In genomic region chr2:44549099-44549471, GRCh38 we compare ENCODE assay signal across 16 cellular contexts.
DNase-seq lines count a peak whose midpoint lies in the region; ATAC-seq and TF ChIP-seq lines count a peak whose summit lies in the region.
"Had no signal": no experiment of that assay in that cellular context is flagged by ENCODE, and none has a peak within 500 bp of the region (broad histone marks: within the 10 kb centered on the region; RNA-seq: fewer than 3 reads in every experiment).

No MANE protein-coding gene starts in this region.

- CTCF ChIA-PET in PC-3 (lab: Charles Lee), result interaction anchor here (0.5 to 1.4 kb wide), 4 partner anchors 69 to 423 kb away, joined by 3 to 5 read pairs (median 4); no protein-coding TSS in a partner anchor

- peak overlapping the region; percentile 45; the same call in 1 of the 2 replicates for H3K9ac ChIP-seq in PC-3 (ENCODE audit: low read length)

- peak; percentile 78 for DNase-seq in GM03348 (ENCODE audit: low spot score)
- peak; percentile 97 for DNase-seq in PC-3
- peak; percentile 84 for DNase-seq in dedifferentiated amniotic fluid mesenchymal stem cell (ENCODE audit: extremely low spot score)
- peak; percentile 30 for DNase-seq in pulmonary artery endothelial cell (ENCODE audit: low read depth, low spot score)
- DNase-seq in cardiac septum (ENCODE audit: low spot score), result no peak
- no peak for DNase-seq in GM13977 (ENCODE audit: low spot score)
- DNase-seq in NCI-H2029 (lab: John Stamatoyannopoulos, UW), result no peak
- no peak for DNase-seq in vagina (ENCODE audit: extremely low spot score in 2 of 2)
- DNase-seq: activated CD4-positive, alpha-beta T cell treated with anti-CD3 and anti-CD28 coated beads for 36 hours; activated effector memory CD4-positive, alpha-beta T cell treated with anti-CD3 and anti-CD28 coated beads, Interleukin-2, amount 50 U/mL, for 16 hours; DMS79 treated with DMSO at 0.1 percent for 48 hours; NCI-H2081; pancreas; upper lobe of right lung had no signal

- peak; percentile 84 for ATAC-seq in PC-3
- ATAC-seq: activated CD4-positive, alpha-beta T cell treated with anti-CD3 and anti-CD28 coated beads for 36 hours; pancreas; Right ventricle myocardium inferior; upper lobe of right lung had no signal

- H2AFZ ChIP-seq in PC-3 (ENCODE audit: low read length), result peak overlapping the region; percentile 28

- peaks cover 4% of the 10 kb centered on the region for H3F3A ChIP-seq in PC-3 (ENCODE audit: low read length, unreplicated experiment)

- H3K4me3 ChIP-seq in PC-3 (ENCODE audit: low read length) (peak overlapping the region; percentile 26; the same call in 1 of the 2 replicates), vagina (no peak overlapping the region)
- H3K4me3 ChIP-seq: pancreas, upper lobe of right lung had no signal

- intact Hi-C loops in PC-3 (cut with micrococcal nuclease) (loop anchor here (2.0 kb wide), 1 partner anchor 24 kb away; no protein-coding TSS in a partner anchor), cardiac septum (cut with DNase I) (no loop called here), vagina (cut with DNase I) (no loop called here)

- H3K27me3 ChIP-seq in PC-3 (ENCODE audit: low read length) (no peaks in the 10 kb centered on the region), vagina (no peaks in the 10 kb centered on the region)
- H3K27me3 ChIP-seq: pancreas, upper lobe of right lung had no signal

- peaks cover 54% of the 10 kb centered on the region for H3K4me1 ChIP-seq in PC-3 (ENCODE audit: insufficient read depth, low read length)
- peaks cover 15% of the 10 kb centered on the region for H3K4me1 ChIP-seq in vagina
- H3K4me1 ChIP-seq: upper lobe of right lung had no signal

- no peak for TF ChIP-seq CTCF in PC-3 (conservative IDR thresholded peaks at IDR 0.05; ENCODE audit: low read depth, low read length)
- no peak for TF ChIP-seq CTCF in GM13977 (IDR thresholded peaks at IDR 0.05; ENCODE audit: extremely low read depth, insufficient read depth, missing control alignments)
- no peak for TF ChIP-seq CTCF in vagina (IDR thresholded peaks at IDR 0.05)

- TF ChIP-seq POLR2A in vagina (IDR thresholded peaks at IDR 0.05), result no peak

- BruUV-seq in PC-3 (replicated peaks; lab: Mats Ljungman, UMichigan), result no TSS peak

- in situ Hi-C loops in GM13977 (cut with MboI; ENCODE audit: low pct_unique_long_range_greater_than_20kb, low sequenced_read_pairs, unreplicated experiment), result no loop called here

- H3K9me2 ChIP-seq in PC-3 (replicated peaks; ENCODE audit: low read length), result no peaks in the 10 kb centered on the region

- H3K4me2 ChIP-seq in PC-3 (ENCODE audit: low read length), result peak overlapping the region; percentile 82

- H3K36me3 ChIP-seq in PC-3 (ENCODE audit: low read depth, low read length) (no peaks in the 10 kb centered on the region), vagina (no peaks in the 10 kb centered on the region)
- H3K36me3 ChIP-seq: pancreas, upper lobe of right lung had no signal

- POLR2A ChIA-PET in PC-3 (lab: Charles Lee; ENCODE audit: unreplicated experiment), result no interaction called here

- peak overlapping the region; percentile 89 for H3K27ac ChIP-seq in PC-3 (ENCODE audit: low read length)
- no peak overlapping the region for H3K27ac ChIP-seq in vagina
- H3K27ac ChIP-seq: HL-60, pancreas, upper lobe of right lung had no signal

- no peaks in the 10 kb centered on the region for H3K79me2 ChIP-seq in PC-3 (ENCODE audit: low read length)

- no peaks in the 10 kb centered on the region for H4K20me1 ChIP-seq in PC-3 (ENCODE audit: low read length)

- H3K9me3 ChIP-seq in PC-3 (ENCODE audit: low read length) (no peaks in the 10 kb centered on the region), vagina (no peaks in the 10 kb centered on the region)
- H3K9me3 ChIP-seq: pancreas, upper lobe of right lung had no signal

Comparison
In these comparisons a context has a peak if more than half of its experiments do, and no peak if none do; other contexts are left out.
1. DNase-seq: peak in GM03348 (single experiment), PC-3 (single experiment), dedifferentiated amniotic fluid mesenchymal stem cell (single experiment) and pulmonary artery endothelial cell (single experiment); none in cardiac septum (single experiment), GM13977 (single experiment), NCI-H2029 (single experiment) and vagina (0 of 2).